20 cellular contexts compared by ENCODE assay signal in the genomic region with DNA sequence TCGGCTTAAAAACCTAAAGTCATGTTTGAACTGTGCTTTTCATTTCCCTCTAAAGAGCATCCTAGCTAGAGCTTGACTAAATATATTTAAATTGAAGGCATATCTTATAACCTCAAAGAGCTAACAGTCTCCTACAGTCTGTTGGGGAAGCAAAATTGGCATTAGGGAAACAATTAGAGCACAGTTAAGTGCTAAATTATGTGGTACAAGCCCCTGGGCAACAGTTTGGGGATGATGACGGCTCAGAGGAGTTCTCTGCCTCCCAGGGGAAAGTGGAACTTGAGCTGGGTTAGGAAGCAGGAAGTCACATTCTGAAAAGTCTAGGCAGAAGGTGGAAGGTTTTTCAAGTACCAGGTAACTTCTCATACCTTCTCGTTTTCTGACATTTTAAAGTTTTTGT.
"Had no signal": no experiment of that assay in that cellular context is flagged by ENCODE, and none has a peak within 500 bp of the region (broad histone marks: within the 10 kb centered on the region; RNA-seq: fewer than 3 reads in every experiment).

No MANE protein-coding gene starts in this region.

- ATAC-seq: effector memory CD8-positive, alpha-beta T cell; heart left ventricle; left colon; left ventricle myocardium superior; naive thymus-derived CD4-positive, alpha-beta T cell; psoas muscle; right lobe of liver; stimulated activated memory B cell treated with anti-CD40 and anti-IgM and Interleukin-4, amounts not matched to agents 10 μg/mL and 1 μg/mL and 100 μg/mL, for 72 hours; upper lobe of right lung had no signal

- H3K9me3 ChIP-seq: esophagus squamous epithelium, heart left ventricle, psoas muscle, right lobe of liver, tibial artery, upper lobe of right lung, vagina had no signal

- H3K4me1 ChIP-seq: esophagus squamous epithelium, tibial artery, upper lobe of right lung, vagina had no signal

- DNase-seq: effector memory CD8-positive, alpha-beta T cell; esophagus squamous epithelium; foreskin fibroblast; heart left ventricle; hippocampal formation; left colon; left ventricle myocardium superior; mesendoderm; naive thymus-derived CD4-positive, alpha-beta T cell; nephron progenitor cell; psoas muscle; retina; right lobe of liver; stimulated activated CD4-positive, alpha-beta T cell treated with anti-CD3 and anti-CD28 coated beads, Interleukin-1b, Interleukin-23, amount 100 ng/mL, for 48 hours; stimulated activated CD4-positive, alpha-beta T cell treated with anti-CD3 and anti-CD28 coated beads, Interleukin-4, amount 100 ng/mL, for 24 hours; tibial artery; upper lobe of right lung had no signal

- H3K4me3 ChIP-seq: esophagus squamous epithelium, heart left ventricle, lung, psoas muscle, right lobe of liver, tibial artery, upper lobe of right lung, vagina had no signal

- H3K27ac ChIP-seq: esophagus squamous epithelium, heart left ventricle, psoas muscle, right lobe of liver, tibial artery, upper lobe of right lung, vagina had no signal

- H3K36me3 ChIP-seq: esophagus squamous epithelium, heart left ventricle, right lobe of liver, tibial artery, upper lobe of right lung, vagina had no signal

- H3K27me3 ChIP-seq: right lobe of liver, vagina had no signal
